Comparison of ENCODE assay signal across 1 cellular context in the genomic region with DNA sequence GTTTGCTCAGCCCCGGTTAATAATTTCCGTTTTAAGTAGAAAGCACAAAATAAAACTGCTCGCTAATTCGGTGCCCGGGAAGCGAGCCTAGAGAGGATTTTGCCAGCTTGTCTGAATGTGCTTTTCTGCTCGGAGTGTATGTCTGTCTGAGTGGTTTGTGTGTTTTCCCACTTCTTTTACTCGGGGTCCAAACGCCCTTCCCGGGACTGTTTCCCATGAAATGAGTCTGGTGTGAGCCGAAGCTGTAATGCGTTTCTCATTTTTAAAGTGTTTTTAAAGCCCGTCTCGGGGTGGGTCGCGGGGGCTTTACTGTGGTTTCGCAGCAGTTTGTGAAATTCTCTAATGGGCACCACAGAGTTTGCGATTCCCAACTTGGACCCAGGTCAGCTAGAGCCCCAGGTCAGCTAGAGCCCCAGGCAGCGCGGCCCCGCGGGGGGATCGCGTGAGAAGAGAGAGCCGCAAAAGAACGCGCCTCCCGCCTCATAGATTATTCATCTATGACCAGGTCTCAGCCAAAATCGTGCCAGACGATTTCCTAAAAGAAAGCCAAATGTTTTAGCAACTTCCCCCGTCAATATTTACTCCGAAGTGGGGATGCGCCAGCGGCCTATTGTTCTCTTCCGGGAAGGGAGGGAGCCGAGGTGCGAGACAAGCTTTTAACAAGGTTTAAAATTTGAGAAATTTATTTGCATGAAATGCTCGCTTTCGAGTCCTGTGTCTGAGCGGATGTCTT.
TF ChIP-seq lines count a peak whose summit lies in the region.

No MANE protein-coding gene starts in this region.

TF ChIP-seq in GM23338, 12 proteins besides CTCF, POLR2A, EP300 and RAD21 (continued from another document):
- TF ChIP-seq POLR2AphosphoS5 (IDR thresholded peaks at IDR 0.05; ENCODE audit: low read depth): no peak
- TF ChIP-seq, protein P1, sequence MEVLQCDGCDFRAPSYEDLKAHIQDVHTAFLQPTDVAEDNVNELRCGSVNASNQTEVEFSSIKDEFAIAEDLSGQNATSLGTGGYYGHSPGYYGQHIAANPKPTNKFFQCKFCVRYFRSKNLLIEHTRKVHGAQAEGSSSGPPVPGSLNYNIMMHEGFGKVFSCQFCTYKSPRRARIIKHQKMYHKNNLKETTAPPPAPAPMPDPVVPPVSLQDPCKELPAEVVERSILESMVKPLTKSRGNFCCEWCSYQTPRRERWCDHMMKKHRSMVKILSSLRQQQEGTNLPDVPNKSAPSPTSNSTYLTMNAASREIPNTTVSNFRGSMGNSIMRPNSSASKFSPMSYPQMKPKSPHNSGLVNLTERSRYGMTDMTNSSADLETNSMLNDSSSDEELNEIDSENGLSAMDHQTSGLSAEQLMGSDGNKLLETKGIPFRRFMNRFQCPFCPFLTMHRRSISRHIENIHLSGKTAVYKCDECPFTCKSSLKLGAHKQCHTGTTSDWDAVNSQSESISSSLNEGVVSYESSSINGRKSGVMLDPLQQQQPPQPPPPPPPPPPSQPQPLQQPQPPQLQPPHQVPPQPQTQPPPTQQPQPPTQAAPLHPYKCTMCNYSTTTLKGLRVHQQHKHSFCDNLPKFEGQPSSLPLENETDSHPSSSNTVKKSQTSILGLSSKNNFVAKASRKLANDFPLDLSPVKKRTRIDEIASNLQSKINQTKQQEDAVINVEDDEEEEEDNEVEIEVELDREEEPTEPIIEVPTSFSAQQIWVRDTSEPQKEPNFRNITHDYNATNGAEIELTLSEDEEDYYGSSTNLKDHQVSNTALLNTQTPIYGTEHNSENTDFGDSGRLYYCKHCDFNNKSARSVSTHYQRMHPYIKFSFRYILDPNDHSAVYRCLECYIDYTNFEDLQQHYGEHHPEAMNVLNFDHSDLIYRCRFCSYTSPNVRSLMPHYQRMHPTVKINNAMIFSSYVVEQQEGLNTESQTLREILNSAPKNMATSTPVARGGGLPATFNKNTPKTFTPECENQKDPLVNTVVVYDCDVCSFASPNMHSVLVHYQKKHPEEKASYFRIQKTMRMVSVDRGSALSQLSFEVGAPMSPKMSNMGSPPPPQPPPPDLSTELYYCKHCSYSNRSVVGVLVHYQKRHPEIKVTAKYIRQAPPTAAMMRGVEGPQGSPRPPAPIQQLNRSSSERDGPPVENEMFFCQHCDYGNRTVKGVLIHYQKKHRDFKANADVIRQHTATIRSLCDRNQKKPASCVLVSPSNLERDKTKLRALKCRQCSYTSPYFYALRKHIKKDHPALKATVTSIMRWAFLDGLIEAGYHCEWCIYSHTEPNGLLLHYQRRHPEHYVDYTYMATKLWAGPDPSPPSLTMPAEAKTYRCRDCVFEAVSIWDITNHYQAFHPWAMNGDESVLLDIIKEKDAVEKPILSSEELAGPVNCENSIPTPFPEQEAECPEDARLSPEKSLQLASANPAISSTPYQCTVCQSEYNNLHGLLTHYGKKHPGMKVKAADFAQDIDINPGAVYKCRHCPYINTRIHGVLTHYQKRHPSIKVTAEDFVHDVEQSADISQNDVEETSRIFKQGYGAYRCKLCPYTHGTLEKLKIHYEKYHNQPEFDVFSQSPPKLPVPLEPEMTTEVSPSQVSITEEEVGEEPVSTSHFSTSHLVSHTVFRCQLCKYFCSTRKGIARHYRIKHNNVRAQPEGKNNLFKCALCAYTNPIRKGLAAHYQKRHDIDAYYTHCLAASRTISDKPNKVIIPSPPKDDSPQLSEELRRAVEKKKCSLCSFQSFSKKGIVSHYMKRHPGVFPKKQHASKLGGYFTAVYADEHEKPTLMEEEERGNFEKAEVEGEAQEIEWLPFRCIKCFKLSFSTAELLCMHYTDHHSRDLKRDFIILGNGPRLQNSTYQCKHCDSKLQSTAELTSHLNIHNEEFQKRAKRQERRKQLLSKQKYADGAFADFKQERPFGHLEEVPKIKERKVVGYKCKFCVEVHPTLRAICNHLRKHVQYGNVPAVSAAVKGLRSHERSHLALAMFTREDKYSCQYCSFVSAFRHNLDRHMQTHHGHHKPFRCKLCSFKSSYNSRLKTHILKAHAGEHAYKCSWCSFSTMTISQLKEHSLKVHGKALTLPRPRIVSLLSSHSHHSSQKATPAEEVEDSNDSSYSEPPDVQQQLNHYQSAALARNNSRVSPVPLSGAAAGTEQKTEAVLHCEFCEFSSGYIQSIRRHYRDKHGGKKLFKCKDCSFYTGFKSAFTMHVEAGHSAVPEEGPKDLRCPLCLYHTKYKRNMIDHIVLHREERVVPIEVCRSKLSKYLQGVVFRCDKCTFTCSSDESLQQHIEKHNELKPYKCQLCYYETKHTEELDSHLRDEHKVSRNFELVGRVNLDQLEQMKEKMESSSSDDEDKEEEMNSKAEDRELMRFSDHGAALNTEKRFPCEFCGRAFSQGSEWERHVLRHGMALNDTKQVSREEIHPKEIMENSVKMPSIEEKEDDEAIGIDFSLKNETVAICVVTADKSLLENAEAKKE (CRISPR knock-in tag; IDR thresholded peaks at IDR 0.05): no peak
TF ChIP-seq in GM23338: peak in this region for 0.
